16 cellular contexts compared by ENCODE assay signal in the genomic region with DNA sequence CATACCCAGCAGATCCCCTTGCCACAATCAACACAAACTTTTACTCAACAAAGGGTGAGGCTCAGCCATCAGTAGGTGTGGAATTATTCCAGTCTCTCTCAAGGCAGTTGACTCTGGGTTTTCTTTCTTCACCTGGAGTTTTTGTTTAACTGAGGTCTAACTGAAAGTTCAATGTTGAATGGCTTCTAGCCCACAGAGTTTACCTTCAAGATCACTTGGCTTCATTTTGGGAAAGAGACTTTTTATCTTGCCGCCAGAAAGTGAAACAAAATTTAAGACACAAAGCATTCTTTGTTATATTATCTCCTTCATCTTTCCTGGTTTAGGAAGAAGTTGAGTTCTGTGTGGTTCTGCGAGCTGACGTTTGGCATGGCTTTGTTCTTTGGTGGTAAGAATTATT.
DNase-seq lines count a peak whose midpoint lies in the region; ATAC-seq and TF ChIP-seq lines count a peak whose summit lies in the region.
"Had no signal": no experiment of that assay in that cellular context is flagged by ENCODE, and none has a peak within 500 bp of the region (broad histone marks: within the 10 kb centered on the region; RNA-seq: fewer than 3 reads in every experiment).

No MANE protein-coding gene starts in this region.

- no peaks in the 10 kb centered on the region for H3K27me3 Mint-ChIP-seq in Calu3 (ENCODE audit: unreplicated experiment)

- H2AFZ ChIP-seq in parathyroid adenoma (peak overlapping the region; percentile 15), PC-3 (ENCODE audit: low read length) (no peak overlapping the region)
- H2AFZ ChIP-seq: GM23248 had no signal

- no peaks in the 10 kb centered on the region for H3K36me3 Mint-ChIP-seq in Calu3 (ENCODE audit: insufficient read depth, unreplicated experiment)

- ATAC-seq in PC-3: no peak

- H3K36me3 ChIP-seq in parathyroid adenoma (ENCODE audit: control insufficient read depth, insufficient read depth, low read length) (no peaks in the 10 kb centered on the region), PC-3 (ENCODE audit: low read depth, low read length) (no peaks in the 10 kb centered on the region)

- H3K9me2 ChIP-seq in PC-3 (replicated peaks; ENCODE audit: low read length): no peaks in the 10 kb centered on the region

- TF ChIP-seq CTCF in Calu3 (IDR thresholded peaks at IDR 0.05; ENCODE audit: unreplicated experiment): no peak
- no peak for TF ChIP-seq CTCF in VCaP (conservative IDR thresholded peaks at IDR 0.05)
- no peak for TF ChIP-seq CTCF in parathyroid adenoma (IDR thresholded peaks at IDR 0.05)
- TF ChIP-seq CTCF in PC-3 (conservative IDR thresholded peaks at IDR 0.05; ENCODE audit: low read depth, low read length): no peak

- no peaks in the 10 kb centered on the region for H4K20me1 ChIP-seq in PC-3 (ENCODE audit: low read length)

- H3K27me3 ChIP-seq in parathyroid adenoma (ENCODE audit: control insufficient read depth, insufficient read depth, low read length): no peaks in the 10 kb centered on the region
- no peaks in the 10 kb centered on the region; the same call in 1 of the 2 replicates for H3K27me3 ChIP-seq in PC-3 (ENCODE audit: low read length)

- H3K4me3 ChIP-seq in Jurkat, Clone E6-1 (ENCODE audit: low read length): no peak overlapping the region
- H3K4me3 ChIP-seq in parathyroid adenoma (ENCODE audit: low read depth, low read length) (no peak overlapping the region), PC-3 (ENCODE audit: low read length) (no peak overlapping the region)
- H3K4me3 ChIP-seq: GM23248 had no signal

- H3K9me3 Mint-ChIP-seq in Calu3 (ENCODE audit: low read depth, unreplicated experiment): no peaks in the 10 kb centered on the region

- H3F3A ChIP-seq in PC-3 (ENCODE audit: low read length, unreplicated experiment): no peaks in the 10 kb centered on the region

- H3K79me2 ChIP-seq in parathyroid adenoma (no peaks in the 10 kb centered on the region), PC-3 (ENCODE audit: low read length) (no peaks in the 10 kb centered on the region)

- BruUV-seq in Calu3 (replicated peaks; lab: Mats Ljungman, UMichigan) (no TSS peak), PC-3 (replicated peaks; lab: Mats Ljungman, UMichigan) (no TSS peak)

- H3K27ac Mint-ChIP-seq in Calu3 (ENCODE audit: unreplicated experiment): peak overlapping the region; percentile 33

- DNase-seq in Calu3 (no peak), PC-3 (no peak), NCI-H1436 (lab: John Stamatoyannopoulos, UW) (no peak)
- DNase-seq in Jurkat, Clone E6-1 (ENCODE audit: low read depth, low spot score): peak; percentile 72
- no peak for DNase-seq in stimulated activated naive CD4-positive, alpha-beta T cell (lab: John Stamatoyannopoulos, UW)
- DNase-seq: AML-193, Caco-2, GM23248, KBM-7, NCI-H1092, NCI-H1694, NCI-H2227 treated with DMSO at 0.1 percent for 48 hours, NCI-H524, SHP77 treated with DMSO at 0.1 percent for 48 hours had no signal

- H3K4me3 Mint-ChIP-seq in Calu3 (ENCODE audit: low read depth, unreplicated experiment): no peak overlapping the region

- H3K9me3 ChIP-seq in parathyroid adenoma (ENCODE audit: control insufficient read depth, low read length): no peaks in the 10 kb centered on the region
- H3K9me3 ChIP-seq in PC-3 (ENCODE audit: low read length): no peaks in the 10 kb centered on the region
- H3K9me3 ChIP-seq: Caco-2 had no signal

- H3K9ac ChIP-seq in parathyroid adenoma (no peak overlapping the region), PC-3 (ENCODE audit: low read length) (no peak overlapping the region)
- H3K9ac ChIP-seq: GM23248 had no signal

- H3K27ac ChIP-seq in VCaP: peak overlapping the region; percentile 27; the same call in 1 of the 2 replicates
- H3K27ac ChIP-seq in parathyroid adenoma: no peak overlapping the region
- H3K27ac ChIP-seq in PC-3 (ENCODE audit: low read length): no peak overlapping the region
- H3K27ac ChIP-seq: GM23248 had no signal

- no peak overlapping the region for H3K4me2 ChIP-seq in parathyroid adenoma (ENCODE audit: low read length)
- H3K4me2 ChIP-seq in PC-3 (ENCODE audit: low read length): no peak overlapping the region

- intact Hi-C loops in Calu3 (cut with micrococcal nuclease; ENCODE audit: unreplicated experiment) (no loop called here), PC-3 (cut with micrococcal nuclease) (no loop called here)

- no peaks in the 10 kb centered on the region for H3K4me1 ChIP-seq in parathyroid adenoma
- H3K4me1 ChIP-seq in PC-3 (ENCODE audit: insufficient read depth, low read length): no peaks in the 10 kb centered on the region

- POLR2A ChIA-PET in PC-3 (lab: Charles Lee; ENCODE audit: unreplicated experiment): no interaction called here

- CTCF ChIA-PET in Calu3 (lab: Charles Lee): interaction anchor here (0.8 kb wide), 1 partner anchor 80 kb away, joined by 3 read pairs; no protein-coding TSS in a partner anchor
- CTCF ChIA-PET in PC-3 (lab: Charles Lee): no interaction called here

- H3K4me1 Mint-ChIP-seq in Calu3 (ENCODE audit: low read depth, unreplicated experiment): peaks cover 15% of the 10 kb centered on the region
